Comparison of ENCODE assay signal across 8 cellular contexts in genomic region chr5:76716456-76717157, GRCh38. TPM values are rescaled to one million over a fixed set of nuclear protein-coding genes. Genes with fewer than 3 reads are reported as not detected.
DNase-seq lines count a peak whose midpoint lies in the region; ATAC-seq, FAIRE-seq and TF ChIP-seq lines count a peak whose summit lies in the region.

No MANE protein-coding gene starts in this region.

- H3K4me2 ChIP-seq in OCI-LY3 (ENCODE audit: low read length) (peak overlapping the region; percentile 100), mesendoderm (ENCODE audit: low read length) (peak overlapping the region; percentile 79)

- no peaks in the 10 kb centered on the region for H4K20me1 ChIP-seq in OCI-LY3 (ENCODE audit: insufficient read depth, low read length)

- H3K4me1 ChIP-seq in OCI-LY3 (ENCODE audit: low read length), result peaks cover 17% of the 10 kb centered on the region
- H3K4me1 ChIP-seq in mesendoderm (ENCODE audit: control insufficient read depth, low read depth, low read length), result peaks cover 2% of the 10 kb centered on the region

- H3K4me3 ChIP-seq in OCI-LY3 (ENCODE audit: low read length), result peak overlapping the region; percentile 98
- H3K4me3 ChIP-seq in bronchial epithelial cell (ENCODE audit: low read depth, low read length), result peak overlapping the region; percentile 82
- peak overlapping the region; percentile 81 for H3K4me3 ChIP-seq in mesendoderm (ENCODE audit: low read length)

- H2AFZ ChIP-seq in OCI-LY3 (ENCODE audit: low read depth, low read length), result peak overlapping the region; percentile 82; the same call in 1 of the 2 replicates

- TF ChIP-seq CTCF in OCI-LY3 (IDR thresholded peaks at IDR 0.05; ENCODE audit: low read depth, low read length) (no peak), bronchial epithelial cell (IDR thresholded peaks at IDR 0.05; ENCODE audit: insufficient read depth, low read length, severe bottlenecking) (no peak)

- H2BK5ac ChIP-seq in mesendoderm (ENCODE audit: low read length), result no peak overlapping the region

- DNase-seq in Daoy (ENCODE audit: low read depth) (peak; percentile 45), bronchial epithelial cell (ENCODE audit: low read depth) (no peak), mesendoderm (peak; percentile 56), substantia nigra (lab: John Stamatoyannopoulos, UW) (no peak), dedifferentiated amniotic fluid mesenchymal stem cell (ENCODE audit: extremely low spot score) (no peak)

- H3K27me3 ChIP-seq in OCI-LY3 (ENCODE audit: low read depth, low read length) (peaks cover 17% of the 10 kb centered on the region), bronchial epithelial cell (ENCODE audit: control insufficient read depth, insufficient read depth, low read length) (no peaks in the 10 kb centered on the region), mesendoderm (ENCODE audit: insufficient read depth, low read length, poor library complexity) (no peaks in the 10 kb centered on the region)

- H3K79me2 ChIP-seq in OCI-LY3 (ENCODE audit: low read length), result no peaks in the 10 kb centered on the region
- peaks cover 5% of the 10 kb centered on the region for H3K79me2 ChIP-seq in mesendoderm (ENCODE audit: control insufficient read depth, insufficient read depth, low read length)

- no peak overlapping the region for H2AK5ac ChIP-seq in mesendoderm (ENCODE audit: low read length)

- no peak overlapping the region for H3K27ac ChIP-seq in OCI-LY3 (ENCODE audit: low read length)
- no peak overlapping the region for H3K27ac ChIP-seq in mesendoderm (ENCODE audit: low read depth, low read length)
- H3K27ac ChIP-seq in substantia nigra (ENCODE audit: low read depth, low read length, poor library complexity, severe bottlenecking), result no peak overlapping the region

- H2BK120ac ChIP-seq in mesendoderm (ENCODE audit: low read depth, low read length), result peak overlapping the region; percentile 3

- ATAC-seq in GM18517 (IDR thresholded peaks at IDR 0.05; ENCODE audit: unreplicated experiment) (no peak), GM18867 (IDR thresholded peaks at IDR 0.05; ENCODE audit: unreplicated experiment) (no peak)

- H3K56ac ChIP-seq in mesendoderm (ENCODE audit: low read length), result peak overlapping the region; percentile 92

- peaks cover 7% of the 10 kb centered on the region for H3K79me1 ChIP-seq in mesendoderm (ENCODE audit: low read length)

- no peaks in the 10 kb centered on the region for H3K9me3 ChIP-seq in OCI-LY3 (ENCODE audit: insufficient read depth, low read length)

- peak overlapping the region; percentile 60 for H3K4ac ChIP-seq in mesendoderm (ENCODE audit: low read depth, low read length)

- no peaks in the 10 kb centered on the region for H3K36me3 ChIP-seq in OCI-LY3 (replicated peaks; ENCODE audit: low read depth, low read length)
- no peaks in the 10 kb centered on the region for H3K36me3 ChIP-seq in bronchial epithelial cell (ENCODE audit: control insufficient read depth, insufficient read depth, low read length)
- no peaks in the 10 kb centered on the region for H3K36me3 ChIP-seq in mesendoderm (ENCODE audit: control insufficient read depth, insufficient read depth, low read length)

- FAIRE-seq in bronchial epithelial cell (lab: Jason Lieb, UNC), result no peak

- H2BK15ac ChIP-seq in mesendoderm (replicated peaks; ENCODE audit: low read depth), result no peak overlapping the region

- peak overlapping the region; percentile 89 for H3K23ac ChIP-seq in mesendoderm (ENCODE audit: low read length)

- WGBS in mesendoderm (ENCODE audit: extremely low coverage, insufficient coverage, low lambda C conversion rate), result no CpG with 5 or more reads among the region's 29 CpGs

- H3K9ac ChIP-seq in OCI-LY3 (ENCODE audit: low read length), result peak overlapping the region; percentile 76
- H3K9ac ChIP-seq in mesendoderm (ENCODE audit: low read length), result peak overlapping the region; percentile 79

- no peak overlapping the region for H4K5ac ChIP-seq in mesendoderm (ENCODE audit: low read length)

- peak overlapping the region; percentile 78 for H3K18ac ChIP-seq in mesendoderm (ENCODE audit: low read length)

- no peak overlapping the region for H4K8ac ChIP-seq in mesendoderm (ENCODE audit: low read depth, low read length)

RNA-seq across cellular contexts. Expression of gene F2R, which starts 0.7 kb away (rescaled TPM):
- total RNA-seq in Daoy (2014; rRNA removed; shearing (Covaris generic)), result 27.1 and 28.4 TPM in 2 replicates
- 2.0 and 12.1 TPM in 2 replicates for total RNA-seq in bronchial epithelial cell
- 12.9 TPM for polyA plus RNA-seq in mesendoderm (2013, experiment 1 of 2)
- polyA plus RNA-seq in mesendoderm (2013, experiment 2 of 2), result 13.6 TPM

Comparison
In these comparisons a context has a peak if more than half of its experiments do, and no peak if none do; other contexts are left out.
1. DNase-seq: peak in Daoy (single experiment) and mesendoderm (single experiment); none in bronchial epithelial cell (single experiment), substantia nigra (0 of 49) and dedifferentiated amniotic fluid mesenchymal stem cell (single experiment).
2. Peak in every context shown above with its lines, with median percentiles within 50 percentile points of each other: H3K4me3 ChIP-seq.